Comparison of ENCODE assay signal across 10 cellular contexts in genomic region chr14:104461676-104462443, GRCh38.
DNase-seq lines count a peak whose midpoint lies in the region; ATAC-seq, FAIRE-seq and TF ChIP-seq lines count a peak whose summit lies in the region.
"Had no signal": no experiment of that assay in that cellular context is flagged by ENCODE, and none has a peak within 500 bp of the region (broad histone marks: within the 10 kb centered on the region; RNA-seq: fewer than 3 reads in every experiment).

No MANE protein-coding gene starts in this region.

- peak overlapping the region; percentile 59 for H3K9ac ChIP-seq in neural cell (ENCODE audit: low read length)

- no peak for TF ChIP-seq CTCF in A549 (IDR thresholded peaks at IDR 0.05)
- no peak for TF ChIP-seq CTCF in HEK293 (tag by site-specific recombination; IDR thresholded peaks at IDR 0.05)
- TF ChIP-seq CTCF in coronary artery (IDR thresholded peaks at IDR 0.05) = no peak
- no peak for TF ChIP-seq CTCF in neural cell (IDR thresholded peaks at IDR 0.05; ENCODE audit: poor library complexity, severe bottlenecking)

- POLR2A ChIA-PET in A549 (lab: Yijun Ruan, JAX) = no interaction called here
- POLR2A ChIA-PET in HEK293 (lab: Yijun Ruan, JAX) = no interaction called here

- peak overlapping the region; percentile 9 for H2AFZ ChIP-seq in neural cell (ENCODE audit: low read depth, low read length)

- no peak for FAIRE-seq in A549 (lab: Jason Lieb, UNC)

- peak overlapping the region; percentile 34 for H3K4me3 ChIP-seq in A549
- peak overlapping the region; percentile 43 for H3K4me3 ChIP-seq in HEK293 (ENCODE audit: low read depth, low read length)
- peak overlapping the region; percentile 51 for H3K4me3 ChIP-seq in coronary artery
- H3K4me3 ChIP-seq in neural cell (ENCODE audit: low read length) = peak overlapping the region; percentile 63

- H3K4me2 ChIP-seq in A549 (peak overlapping the region; percentile 79), neural cell (ENCODE audit: low read length) (no peak overlapping the region)

- 0 out of 3 replicates have a peak, but pooled peaks cover 5% of the 10 kb centered on the region for H3K4me1 ChIP-seq in A549
- H3K4me1 ChIP-seq in HEK293 (ENCODE audit: control insufficient read depth, insufficient read depth, low read length) = no peaks in the 10 kb centered on the region; the same call in 1 of the 2 replicates

- H3K79me2 ChIP-seq in neural cell (replicated peaks; ENCODE audit: insufficient read depth, low read length) = no peaks in the 10 kb centered on the region

- ATAC-seq in A549 (peak; percentile 44 to 47; a peak in 4 of 6 replicates), HG02870 (IDR thresholded peaks at IDR 0.05; ENCODE audit: unreplicated experiment) (no peak)
- ATAC-seq: left lobe of liver had no signal

- 8% methylated on average over 24 of the region's 66 CpGs for WGBS in A549 (ENCODE audit: missing lambda C conversion rate)

- H3K9me3 ChIP-seq in A549 (no peaks in the 10 kb centered on the region), HEK293 (ENCODE audit: control insufficient read depth, insufficient read depth, low read depth, low read length) (no peaks in the 10 kb centered on the region), neural cell (ENCODE audit: low read length) (no peaks in the 10 kb centered on the region)

- no peaks in the 10 kb centered on the region for H3F3A ChIP-seq in neural cell (ENCODE audit: insufficient read depth, low read length, poor library complexity, severe bottlenecking)

- H3K27ac ChIP-seq in A549 (no peak overlapping the region), HEK293 (ENCODE audit: extremely low read depth, low read depth, low read length) (no peak overlapping the region), coronary artery (no peak overlapping the region), neural cell (ENCODE audit: low read length) (no peak overlapping the region)

- TF ChIP-seq RAD21 in A549 (conservative IDR thresholded peaks at IDR 0.05 in 1 of 2, IDR thresholded peaks at IDR 0.05 in 1 of 2) (no peak), neural cell (conservative IDR thresholded peaks at IDR 0.05) (no peak)

- no peak for TF ChIP-seq POLR2A in A549 (IDR thresholded peaks at IDR 0.05; ENCODE audit: low read length)

- no peaks in the 10 kb centered on the region for H3K9me2 ChIP-seq in neural cell (ENCODE audit: insufficient read depth, low read length)

- H4K20me1 ChIP-seq in neural cell (ENCODE audit: insufficient read depth) = no peaks in the 10 kb centered on the region

- no peaks in the 10 kb centered on the region for H3K36me3 ChIP-seq in HEK293 (ENCODE audit: control insufficient read depth in 2 of 2, insufficient read depth in 1 of 2, low read length in 2 of 2)
- no peaks in the 10 kb centered on the region for H3K36me3 ChIP-seq in neural cell (ENCODE audit: insufficient read depth, low read length)

- CTCF ChIA-PET in A549 (lab: Yijun Ruan, JAX) = interaction anchor here (0.6 kb wide), 1 partner anchor 52 kb away, joined by 3 read pairs; no protein-coding TSS in a partner anchor
- CTCF ChIA-PET in HEK293 (lab: Yijun Ruan, JAX) = interaction anchor here (0.6 to 0.7 kb wide), 2 partner anchors 366 to 1645 kb away, joined by 3 to 5 read pairs; no protein-coding TSS in a partner anchor

- TF ChIP-seq EP300 in A549 (IDR thresholded peaks at IDR 0.05) (no peak), neural cell (conservative IDR thresholded peaks at IDR 0.05; ENCODE audit: poor library complexity, severe bottlenecking) (no peak)

- DNase-seq in A549 (ENCODE audit: low read depth in 1 of 2, low spot score in 1 of 2) (no peak), coronary artery (ENCODE audit: low spot score) (peak; percentile 64), midbrain (lab: John Stamatoyannopoulos, UW) (no peak), iPS-NIHi7 (ENCODE audit: extremely low spot score) (no peak), GDM1 (lab: John Stamatoyannopoulos, UW) (no peak)
- DNase-seq: activated CD4-positive, alpha-beta T cell treated with anti-CD3 and anti-CD28 coated beads, Interleukin-2, amount 10 ng/mL, durations not matched to agents 7 days and 5 days had no signal

- H3K27me3 ChIP-seq in neural cell (ENCODE audit: insufficient read depth, low read depth, low read length) = no peaks in the 10 kb centered on the region

TF ChIP-seq in A549, 52 proteins besides CTCF, POLR2A, EP300 and RAD21:
- TF ChIP-seq MYC (IDR thresholded peaks at IDR 0.05; ENCODE audit: borderline replicate concordance, low read length) (no peak), PHF8 (IDR thresholded peaks at IDR 0.05; ENCODE audit: borderline replicate concordance, low read depth) (no peak), ZFP36 (IDR thresholded peaks at IDR 0.05; ENCODE audit: borderline replicate concordance, partially characterized antibody) (no peak), KDM1A (IDR thresholded peaks at IDR 0.05; ENCODE audit: low read depth) (no peak), ZC3H11A (IDR thresholded peaks at IDR 0.05) (no peak)

TF ChIP-seq in HEK293, 187 proteins besides CTCF, POLR2A, EP300 and RAD21 (continues in another document):
- no peak for TF ChIP-seq ZSCAN18 (tag by site-specific recombination; IDR thresholded peaks at IDR 0.05)
- no peak for TF ChIP-seq ZNF776 (tag by site-specific recombination; IDR thresholded peaks at IDR 0.05; ENCODE audit: borderline replicate concordance)
- no peak for TF ChIP-seq ZNF292 (tag by site-specific recombination; IDR thresholded peaks at IDR 0.05; ENCODE audit: borderline replicate concordance, low read depth)
- no peak for TF ChIP-seq ZNF555 (tag by site-specific recombination; conservative IDR thresholded peaks at IDR 0.05)
- TF ChIP-seq ZNF660 (tag by site-specific recombination; IDR thresholded peaks at IDR 0.05) = no peak
- TF ChIP-seq YY1 (tag by site-specific recombination; IDR thresholded peaks at IDR 0.05) = 0 out of 2 replicates have a peak, but pooled peaks have one; percentile 33
- TF ChIP-seq HOXA7 (CRISPR knock-in tag; IDR thresholded peaks at IDR 0.05; ENCODE audit: borderline replicate concordance) = no peak
- no peak for TF ChIP-seq ZNF449 (tag by site-specific recombination; IDR thresholded peaks at IDR 0.05)
- no peak for TF ChIP-seq ZNF184 (tag by site-specific recombination; IDR thresholded peaks at IDR 0.05)

TF ChIP-seq in neural cell, 6 proteins besides CTCF, POLR2A, EP300 and RAD21:
- peak; percentile 31 for TF ChIP-seq SMC3 (conservative IDR thresholded peaks at IDR 0.05; ENCODE audit: poor library complexity)
- TF ChIP-seq, protein P1, sequence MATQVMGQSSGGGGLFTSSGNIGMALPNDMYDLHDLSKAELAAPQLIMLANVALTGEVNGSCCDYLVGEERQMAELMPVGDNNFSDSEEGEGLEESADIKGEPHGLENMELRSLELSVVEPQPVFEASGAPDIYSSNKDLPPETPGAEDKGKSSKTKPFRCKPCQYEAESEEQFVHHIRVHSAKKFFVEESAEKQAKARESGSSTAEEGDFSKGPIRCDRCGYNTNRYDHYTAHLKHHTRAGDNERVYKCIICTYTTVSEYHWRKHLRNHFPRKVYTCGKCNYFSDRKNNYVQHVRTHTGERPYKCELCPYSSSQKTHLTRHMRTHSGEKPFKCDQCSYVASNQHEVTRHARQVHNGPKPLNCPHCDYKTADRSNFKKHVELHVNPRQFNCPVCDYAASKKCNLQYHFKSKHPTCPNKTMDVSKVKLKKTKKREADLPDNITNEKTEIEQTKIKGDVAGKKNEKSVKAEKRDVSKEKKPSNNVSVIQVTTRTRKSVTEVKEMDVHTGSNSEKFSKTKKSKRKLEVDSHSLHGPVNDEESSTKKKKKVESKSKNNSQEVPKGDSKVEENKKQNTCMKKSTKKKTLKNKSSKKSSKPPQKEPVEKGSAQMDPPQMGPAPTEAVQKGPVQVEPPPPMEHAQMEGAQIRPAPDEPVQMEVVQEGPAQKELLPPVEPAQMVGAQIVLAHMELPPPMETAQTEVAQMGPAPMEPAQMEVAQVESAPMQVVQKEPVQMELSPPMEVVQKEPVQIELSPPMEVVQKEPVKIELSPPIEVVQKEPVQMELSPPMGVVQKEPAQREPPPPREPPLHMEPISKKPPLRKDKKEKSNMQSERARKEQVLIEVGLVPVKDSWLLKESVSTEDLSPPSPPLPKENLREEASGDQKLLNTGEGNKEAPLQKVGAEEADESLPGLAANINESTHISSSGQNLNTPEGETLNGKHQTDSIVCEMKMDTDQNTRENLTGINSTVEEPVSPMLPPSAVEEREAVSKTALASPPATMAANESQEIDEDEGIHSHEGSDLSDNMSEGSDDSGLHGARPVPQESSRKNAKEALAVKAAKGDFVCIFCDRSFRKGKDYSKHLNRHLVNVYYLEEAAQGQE (IDR thresholded peaks at IDR 0.05; ENCODE audit: borderline replicate concordance) = no peak
- TF ChIP-seq POLR2AphosphoS5 (IDR thresholded peaks at IDR 0.05) = no peak
- TF ChIP-seq TAF1 (IDR thresholded peaks at IDR 0.05; ENCODE audit: low read depth) = no peak
- TF ChIP-seq EZH2 (IDR thresholded peaks at IDR 0.05; ENCODE audit: borderline replicate concordance, insufficient read depth, low read length, poor library complexity, severe bottlenecking) = no peak
- TF ChIP-seq MXI1 (conservative IDR thresholded peaks at IDR 0.05; ENCODE audit: poor library complexity, severe bottlenecking) = no peak
